8 cellular contexts compared by ENCODE assay signal in genomic region chr3:179046497-179047353, GRCh38. TPM values are rescaled to one million over a fixed set of nuclear protein-coding genes. Genes with fewer than 3 reads are reported as not detected.
A peak's percentile ranks its signal among the peaks of the same experiment; 100 is the strongest.
DNase-seq lines count a peak whose midpoint lies in the region; ATAC-seq and TF ChIP-seq lines count a peak whose summit lies in the region.

No MANE protein-coding gene starts in this region.

- peaks cover 27% of the 10 kb centered on the region for H3K4me1 Mint-ChIP-seq in MCF 10A (ENCODE audit: insufficient read depth, unreplicated experiment)

- DNase-seq in kidney epithelial cell (ENCODE audit: low read depth) = no peak
- DNase-seq in stimulated activated naive CD4-positive, alpha-beta T cell (lab: John Stamatoyannopoulos, UW) = no peak
- no peak for DNase-seq in MCF 10A (ENCODE audit: unreplicated experiment)
- DNase-seq in central memory CD4-positive, alpha-beta T cell = no peak
- DNase-seq in GF-D8 (lab: John Stamatoyannopoulos, UW) = no peak

- no peaks in the 10 kb centered on the region for H3K36me3 ChIP-seq in kidney epithelial cell (ENCODE audit: control insufficient read depth, insufficient read depth, low read length)

- intact Hi-C loops in MCF 10A (cut with micrococcal nuclease) = no loop called here

- H3K9me3 Mint-ChIP-seq in MCF 10A (ENCODE audit: unreplicated experiment) = peaks cover 2% of the 10 kb centered on the region

- ATAC-seq in GM18498 (IDR thresholded peaks at IDR 0.05; ENCODE audit: unreplicated experiment) = peak; percentile 84
- ATAC-seq in GM21528 (IDR thresholded peaks at IDR 0.05; ENCODE audit: low FRiP score, unreplicated experiment) = peak; percentile 94
- peak; percentile 76 for ATAC-seq in HG03521 (IDR thresholded peaks at IDR 0.05; ENCODE audit: unreplicated experiment)

- no peak overlapping the region for H3K27ac Mint-ChIP-seq in MCF 10A (ENCODE audit: low read depth, unreplicated experiment)

- H3K36me3 Mint-ChIP-seq in MCF 10A (ENCODE audit: insufficient read depth, unreplicated experiment) = peaks cover 44% of the 10 kb centered on the region

- H3K4me3 ChIP-seq in kidney epithelial cell (ENCODE audit: low read depth, low read length) = no peak overlapping the region

- H3K27me3 Mint-ChIP-seq in MCF 10A (ENCODE audit: insufficient read depth, unreplicated experiment) = no peaks in the 10 kb centered on the region

- TF ChIP-seq CTCF in kidney epithelial cell (IDR thresholded peaks at IDR 0.05; ENCODE audit: insufficient read depth, low read length, poor library complexity, severe bottlenecking) (peak; percentile 3), MCF 10A (IDR thresholded peaks at IDR 0.05; ENCODE audit: unreplicated experiment) (no peak)

- POLR2A ChIA-PET in MCF 10A (lab: Yijun Ruan, JAX) = interaction anchor here (0.6 to 2.7 kb wide), 5 partner anchors 9 to 24 kb away, joined by 3 to 22 read pairs (median 4); partner anchors contain the start of gene ZMAT3

- CTCF ChIA-PET in MCF 10A (lab: Yijun Ruan, JAX) = interaction anchor here (0.5 to 2.2 kb wide), 8 partner anchors 9 to 403 kb away, joined by 3 to 13 read pairs (median 3); no protein-coding TSS in a partner anchor

- no peaks in the 10 kb centered on the region for H3K27me3 ChIP-seq in kidney epithelial cell (ENCODE audit: control insufficient read depth, insufficient read depth, low read length)

- no TSS peak for BruUV-seq in MCF 10A (replicated peaks; lab: Mats Ljungman, UMichigan)

- no peak overlapping the region for H3K4me3 Mint-ChIP-seq in MCF 10A (ENCODE audit: unreplicated experiment)

RNA-seq across cellular contexts. Expression of gene ZMAT3, which starts 24.9 kb away (rescaled TPM):
- total RNA-seq in kidney epithelial cell = 49.3 and 51.7 TPM in 2 replicates
- 50.9 and 58.0 TPM in 2 replicates for total RNA-seq in MCF 10A (2022)
